In genomic region chr6:32087574-32088486, GRCh38 we compare ENCODE assay signal across 8 cellular contexts. TPM values are rescaled to one million over a fixed set of nuclear protein-coding genes. Genes with fewer than 3 reads are reported as not detected.
DNase-seq lines count a peak whose midpoint lies in the region; ATAC-seq and TF ChIP-seq lines count a peak whose summit lies in the region.
"Had no signal": no experiment of that assay in that cellular context is flagged by ENCODE, and none has a peak within 500 bp of the region (broad histone marks: within the 10 kb centered on the region; RNA-seq: fewer than 3 reads in every experiment).

No MANE protein-coding gene starts in this region.

- CTCF ChIA-PET in HEK293T (lab: Yijun Ruan, JAX), result interaction anchor here (0.7 to 1.0 kb wide), 3 partner anchors 11 to 30 kb away, joined by 3 to 4 read pairs (median 4); no protein-coding TSS in a partner anchor

- POLR2A ChIA-PET in HEK293T (lab: Yijun Ruan, JAX), result no interaction called here

- TF ChIP-seq CTCF in retinal pigment epithelial cell (conservative IDR thresholded peaks at IDR 0.05; ENCODE audit: low read depth, low read length), result peak; percentile 62

- H3K4me3 ChIP-seq in retinal pigment epithelial cell (ENCODE audit: low read length), result no peak overlapping the region

- intact Hi-C loops in Right ventricle myocardium inferior (cut with DNase I), result no loop called here

- ATAC-seq in Right ventricle myocardium inferior (peak; percentile 83), HG02840 (IDR thresholded peaks at IDR 0.05; ENCODE audit: low FRiP score, unreplicated experiment) (no peak), GM18907 (IDR thresholded peaks at IDR 0.05; ENCODE audit: unreplicated experiment) (no peak)

- DNase-seq in HEK293T (ENCODE audit: extremely low spot score) (peak; percentile 62), SHP77 treated with DMSO at 0.1 percent for 48 hours (lab: John Stamatoyannopoulos, UW) (peak; percentile 17), Right ventricle myocardium inferior (ENCODE audit: missing footprints) (peak; percentile 90), retinal pigment epithelial cell (ENCODE audit: low read depth) (peak; percentile 30)
- peak; percentile 46 for DNase-seq in activated gamma-delta T cell treated with anti-CD3 and anti-CD28 coated beads, Interleukin-2, amount 50 U/mL, for 16 hours (ENCODE audit: low read depth)

TF ChIP-seq in HEK293T, 16 proteins besides CTCF, POLR2A, EP300 and RAD21:
- no peak for TF ChIP-seq L3MBTL2 (conservative IDR thresholded peaks at IDR 0.05)
- no peak for TF ChIP-seq ZNF384 (IDR thresholded peaks at IDR 0.05)
- TF ChIP-seq SUZ12 (IDR thresholded peaks at IDR 0.05), result no peak
- no peak for TF ChIP-seq PKNOX1 (IDR thresholded peaks at IDR 0.05)
- no peak for TF ChIP-seq NFRKB (IDR thresholded peaks at IDR 0.05)
- TF ChIP-seq TARDBP (IDR thresholded peaks at IDR 0.05), result no peak
- no peak for TF ChIP-seq CTBP1 (IDR thresholded peaks at IDR 0.05; ENCODE audit: borderline replicate concordance)
- TF ChIP-seq LEF1 (IDR thresholded peaks at IDR 0.05; ENCODE audit: borderline replicate concordance), result no peak

RNA-seq across cellular contexts. Expression of gene TNXB, which starts 21.3 kb away (rescaled TPM):
- total RNA-seq in Right ventricle myocardium inferior, result 73.3 TPM

RNA-seq across cellular contexts. Expression of gene ATF6B, which starts 40.2 kb away (rescaled TPM):
- total RNA-seq in Right ventricle myocardium inferior, result 24.4 TPM

RNA-seq across cellular contexts. Expression of gene FKBPL, which starts 42.3 kb away (rescaled TPM):
- total RNA-seq in Right ventricle myocardium inferior, result 2.8 TPM

RNA-seq across cellular contexts. Expression of gene CYP21A2, which starts 49.6 kb away (rescaled TPM):
- total RNA-seq in Right ventricle myocardium inferior, result 0.30 TPM
- total RNA-seq: glomerular endothelial cell had no signal

Comparison
In these comparisons a context has a peak if more than half of its experiments do, and no peak if none do; other contexts are left out.
1. DNase-seq: peak in every context shown above with its lines; median percentile 90 in Right ventricle myocardium inferior; 62 in HEK293T; 46 in activated gamma-delta T cell treated with anti-CD3 and anti-CD28 coated beads, Interleukin-2, amount 50 U/mL, for 16 hours; 30 in retinal pigment epithelial cell; 17 in SHP77 treated with DMSO at 0.1 percent for 48 hours.